In the genomic region with DNA sequence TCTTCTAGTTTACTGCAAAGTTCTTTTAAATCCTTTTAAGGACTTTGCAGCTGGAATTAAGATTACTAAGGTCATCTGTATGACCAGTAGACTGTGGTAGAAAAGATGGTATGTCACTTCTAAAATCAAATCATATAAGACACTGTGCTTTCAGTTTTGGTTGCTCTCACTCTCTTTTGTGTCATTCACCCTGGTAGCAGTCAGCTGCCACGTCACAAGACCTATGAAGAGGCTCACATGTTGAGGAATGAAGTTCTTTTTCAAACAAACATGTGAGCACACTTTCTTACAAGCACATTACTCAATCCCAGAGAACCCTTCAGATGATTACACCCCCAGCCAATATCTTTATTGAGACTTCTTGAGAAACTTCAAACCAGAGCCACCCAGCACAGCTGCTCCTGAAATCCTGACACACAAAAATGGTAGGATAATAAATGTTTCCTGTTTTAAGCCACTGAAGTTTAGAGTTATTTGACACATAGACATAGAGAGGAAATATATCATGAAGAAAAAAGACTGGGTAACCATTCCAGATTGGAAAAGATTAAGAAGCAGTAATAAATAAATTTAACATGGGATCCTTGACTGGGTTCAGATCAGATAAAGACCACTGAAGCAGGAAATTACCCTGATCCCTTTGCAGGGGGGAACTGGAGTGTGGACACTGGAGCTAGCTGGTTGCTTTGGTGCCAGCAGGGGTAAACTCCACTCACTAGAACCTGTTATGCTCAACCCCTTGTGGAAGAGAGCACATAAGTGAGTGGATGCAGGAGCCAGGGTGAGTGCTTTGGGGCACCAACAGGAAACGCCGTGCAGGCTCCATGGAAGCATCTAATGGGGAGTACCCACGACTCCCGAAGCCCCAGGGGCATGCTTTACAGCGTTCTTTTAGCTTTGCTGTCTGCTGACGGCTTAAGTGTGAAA, we compare ENCODE assay signal across 9 cellular contexts.
DNase-seq lines count a peak whose midpoint lies in the region; ATAC-seq and TF ChIP-seq lines count a peak whose summit lies in the region.
"Had no signal": no experiment of that assay in that cellular context is flagged by ENCODE, and none has a peak within 500 bp of the region (broad histone marks: within the 10 kb centered on the region; RNA-seq: fewer than 3 reads in every experiment).

No MANE protein-coding gene starts in this region.

- H3K27ac Mint-ChIP-seq in neural crest cell (ENCODE audit: unreplicated experiment), result peak overlapping the region; percentile 36

- H3K4me2 ChIP-seq in mammary epithelial cell (ENCODE audit: insufficient read depth, low read depth, low read length), result no peak overlapping the region

- no TSS peak for BruUV-seq in mammary epithelial cell (replicated peaks; lab: Mats Ljungman, UMichigan)

- peak; percentile 86 for ATAC-seq in GM21786 (IDR thresholded peaks at IDR 0.05; ENCODE audit: unreplicated experiment)
- peak; percentile 62 for ATAC-seq in HG03457 (IDR thresholded peaks at IDR 0.05; ENCODE audit: unreplicated experiment)
- no peak for ATAC-seq in aorta (ENCODE audit: low FRiP score)

- H3K9ac ChIP-seq in mammary epithelial cell (ENCODE audit: insufficient read depth, low read length), result no peak overlapping the region

- H3K4me1 ChIP-seq in mammary epithelial cell (ENCODE audit: insufficient read depth, low read length) (no peaks in the 10 kb centered on the region), aorta (ENCODE audit: control insufficient read depth in 1 of 2, insufficient read depth in 2 of 2, low read length in 2 of 2) (no peaks in the 10 kb centered on the region)

- DNase-seq in SIG-M5 treated with dmso at 0.1 percent for 504 hours (lab: John Stamatoyannopoulos, UW; ENCODE audit: unreplicated experiment) (peak; percentile 18), SIG-M5 (lab: John Stamatoyannopoulos, UW) (no peak), neural crest cell (ENCODE audit: low read depth, low spot score) (no peak), mammary epithelial cell (no peak), NOMO-1 treated with DMSO at 0.1 percent for 48 hours (lab: John Stamatoyannopoulos, UW; ENCODE audit: unreplicated experiment) (no peak), aorta (no peak)
- DNase-seq: NCI-H2171 had no signal

- H3K79me2 ChIP-seq in mammary epithelial cell (ENCODE audit: insufficient read depth, low read length), result no peaks in the 10 kb centered on the region

- in situ Hi-C loops in mammary epithelial cell (cut with MboI; ENCODE audit: low sequenced_read_pairs in 2 of 2), result no loop called here

- CTCF ChIA-PET in mammary epithelial cell (lab: Charles Lee; ENCODE audit: low non-redundant PET), result no interaction called here

- H2AFZ ChIP-seq in mammary epithelial cell (ENCODE audit: low read depth, low read length), result no peak overlapping the region

- H3K27me3 Mint-ChIP-seq in neural crest cell (ENCODE audit: low read depth), result no peaks in the 10 kb centered on the region

- no peaks in the 10 kb centered on the region for H4K20me1 ChIP-seq in mammary epithelial cell (ENCODE audit: insufficient read depth, low read length)

- H3K4me3 ChIP-seq in mammary epithelial cell (replicated peaks in 1 of 3; ENCODE audit: insufficient read depth in 1 of 3, low read depth in 2 of 3, low read length in 3 of 3), result no peak overlapping the region
- H3K4me3 ChIP-seq in aorta (ENCODE audit: low read length in 2 of 2), result no peak overlapping the region

- H3K27me3 ChIP-seq in mammary epithelial cell (ENCODE audit: insufficient read depth, low read length) (no peaks in the 10 kb centered on the region), aorta (ENCODE audit: control insufficient read depth in 1 of 2, insufficient read depth in 2 of 2, low read length in 1 of 2) (no peaks in the 10 kb centered on the region)

- no peaks in the 10 kb centered on the region for H3K4me1 Mint-ChIP-seq in neural crest cell

- no peaks in the 10 kb centered on the region for H3K36me3 ChIP-seq in mammary epithelial cell (ENCODE audit: insufficient read depth, low read length)
- no peaks in the 10 kb centered on the region for H3K36me3 ChIP-seq in aorta (ENCODE audit: control insufficient read depth in 1 of 2, insufficient read depth in 2 of 2, low read length in 1 of 2)

- intact Hi-C loops in mammary epithelial cell (cut with micrococcal nuclease), result no loop called here
- intact Hi-C loops in aorta (cut with DNase I), result no loop called here

- H3K9me3 ChIP-seq in mammary epithelial cell (replicated peaks; ENCODE audit: insufficient read depth, low read length) (no peaks in the 10 kb centered on the region), aorta (ENCODE audit: control insufficient read depth, low read length) (no peaks in the 10 kb centered on the region)

- 35% methylated on average over 6 of the region's 7 CpGs for WGBS in mammary epithelial cell (ENCODE audit: low coverage, missing lambda C conversion rate)
- 69 to 70% methylated on average over 7 of the region's 7 CpGs for WGBS in aorta, 2 donors

- no peak overlapping the region for H3K4me3 Mint-ChIP-seq in neural crest cell

- TF ChIP-seq CTCF in neural crest cell (conservative IDR thresholded peaks at IDR 0.05), result no peak
- TF ChIP-seq CTCF in mammary epithelial cell (conservative IDR thresholded peaks at IDR 0.05 in 1 of 2, IDR thresholded peaks at IDR 0.05 in 1 of 2; ENCODE audit: extremely low read depth in 1 of 2, insufficient read depth in 1 of 2, low read depth in 1 of 2, low read length in 2 of 2), result no peak

- dilution Hi-C loops in mammary epithelial cell (cut with HindIII; ENCODE audit: low sequenced_read_pairs), result no loop called here

- H3K9me3 Mint-ChIP-seq in neural crest cell, result peaks cover 4% of the 10 kb centered on the region

- H3K36me3 Mint-ChIP-seq in neural crest cell (ENCODE audit: low read depth), result peaks cover 4% of the 10 kb centered on the region

- no peak overlapping the region for H3K27ac ChIP-seq in mammary epithelial cell (ENCODE audit: insufficient read depth, low read depth, low read length)
- no peak overlapping the region for H3K27ac ChIP-seq in aorta (ENCODE audit: low read depth in 1 of 2, low read length in 2 of 2)
